Comparison of ENCODE assay signal across 8 cellular contexts in the genomic region with DNA sequence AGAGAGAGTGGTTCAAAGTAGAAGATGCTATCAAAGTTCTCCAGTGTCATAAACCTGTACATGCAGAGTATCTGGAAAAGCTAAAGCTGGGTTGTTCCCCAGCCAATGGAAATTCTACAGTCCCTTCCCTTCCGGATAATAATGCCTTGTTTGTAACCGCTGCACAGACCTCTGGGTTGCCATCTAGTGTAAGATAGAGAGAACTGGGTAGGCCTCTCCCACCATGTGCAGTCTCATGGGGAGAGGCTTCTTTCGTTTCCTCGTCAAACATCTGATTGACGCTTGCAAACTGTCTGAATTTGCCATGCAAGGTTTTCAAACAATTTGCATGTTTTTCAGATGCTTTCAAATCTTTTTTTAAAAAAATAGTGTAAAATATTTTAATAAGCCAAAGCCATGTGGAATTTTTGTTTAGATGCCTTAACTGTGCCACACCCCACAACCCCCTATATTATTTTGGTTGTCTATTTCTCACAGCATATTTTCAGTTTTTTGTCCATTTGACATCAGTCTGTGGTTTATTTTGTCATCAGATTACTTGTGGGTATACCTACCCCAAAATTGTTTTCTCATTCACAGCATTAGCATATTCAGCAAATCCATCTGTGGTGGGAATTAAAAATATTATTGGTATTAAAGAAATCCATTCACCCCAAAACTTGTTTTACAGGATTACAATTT. TPM values are rescaled to one million over a fixed set of nuclear protein-coding genes. Genes with fewer than 3 reads are reported as not detected.
A peak's percentile ranks its signal among the peaks of the same experiment; 100 is the strongest.
DNase-seq lines count a peak whose midpoint lies in the region; ATAC-seq and FAIRE-seq lines count a peak whose summit lies in the region.
"Not testable (repeated sequence)": the region's sequence is repeated elsewhere in the genome, so short reads cannot be mapped to it uniquely, and the experiment has no call there.

No MANE protein-coding gene starts in this region.

- not testable (repeated sequence) for DNase-seq in Karpas-422; activated naive CD8-positive, alpha-beta T cell treated with anti-CD3 and anti-CD28 coated beads, Interleukin-2, amount 50 U/mL, for 24 hours

- not testable (repeated sequence) for H3K9ac ChIP-seq in Karpas-422 (ENCODE audit: low read length)

- not testable (repeated sequence) for H3K79me2 ChIP-seq in Karpas-422 (ENCODE audit: low read length)

- H3K4me2 ChIP-seq in Karpas-422 (ENCODE audit: low read depth, low read length, poor library complexity, severe bottlenecking), result not testable (repeated sequence)

- not testable (repeated sequence) for H3K36me3 ChIP-seq in Karpas-422 (ENCODE audit: insufficient read depth, low read length)

- peak; percentile 51 for ATAC-seq in GM18508 (IDR thresholded peaks at IDR 0.05; ENCODE audit: insufficient read depth, unreplicated experiment)
- ATAC-seq in GM19463 (IDR thresholded peaks at IDR 0.05; ENCODE audit: unreplicated experiment), result peak; percentile 94
- peak; percentile 75 for ATAC-seq in HG02610 (IDR thresholded peaks at IDR 0.05; ENCODE audit: unreplicated experiment)
- ATAC-seq in HG03108 (IDR thresholded peaks at IDR 0.05; ENCODE audit: unreplicated experiment), result peak; percentile 76
- peak; percentile 98 for ATAC-seq in activated naive CD8-positive, alpha-beta T cell treated with anti-CD3 and anti-CD28 coated beads, Interleukin-2, amount 50 U/mL, for 24 hours
- peak; percentile 100 for ATAC-seq in stimulated activated memory B cell treated with anti-CD40 and anti-IgM and Interleukin-4, amounts not matched to agents 10 μg/mL and 1 μg/mL and 100 μg/mL, for 72 hours

- not testable (repeated sequence) for H3K4me1 Mint-ChIP-seq in activated naive CD8-positive, alpha-beta T cell treated with anti-CD3 and anti-CD28 coated beads, Interleukin-2, amount 50 U/mL, for 24 hours
- H3K4me1 Mint-ChIP-seq in stimulated activated memory B cell treated with anti-CD40 and anti-IgM and Interleukin-4, amounts not matched to agents 10 μg/mL and 1 μg/mL and 100 μg/mL, for 72 hours, result peaks cover 14% of the 10 kb centered on the region

- FAIRE-seq in islet of Langerhans (lab: Jason Lieb, UNC), result peak; percentile 100

- H2AFZ ChIP-seq in Karpas-422 (ENCODE audit: low read length), result not testable (repeated sequence)

- peaks cover 38% of the 10 kb centered on the region for H3K36me3 Mint-ChIP-seq in activated naive CD8-positive, alpha-beta T cell treated with anti-CD3 and anti-CD28 coated beads, Interleukin-2, amount 50 U/mL, for 24 hours (ENCODE audit: low read depth)
- peaks cover 39% of the 10 kb centered on the region for H3K36me3 Mint-ChIP-seq in stimulated activated memory B cell treated with anti-CD40 and anti-IgM and Interleukin-4, amounts not matched to agents 10 μg/mL and 1 μg/mL and 100 μg/mL, for 72 hours

- not testable (repeated sequence) for H3K4me1 ChIP-seq in Karpas-422 (ENCODE audit: low read length)

- not testable (repeated sequence) for H3K4me3 ChIP-seq in Karpas-422 (ENCODE audit: low read length)

- not testable (repeated sequence) for H3K9me3 ChIP-seq in Karpas-422 (ENCODE audit: low read length)

- not testable (repeated sequence) for H3K27me3 Mint-ChIP-seq in activated naive CD8-positive, alpha-beta T cell treated with anti-CD3 and anti-CD28 coated beads, Interleukin-2, amount 50 U/mL, for 24 hours; stimulated activated memory B cell treated with anti-CD40 and anti-IgM and Interleukin-4, amounts not matched to agents 10 μg/mL and 1 μg/mL and 100 μg/mL, for 72 hours

- H3K9me3 Mint-ChIP-seq in activated naive CD8-positive, alpha-beta T cell treated with anti-CD3 and anti-CD28 coated beads, Interleukin-2, amount 50 U/mL, for 24 hours; stimulated activated memory B cell treated with anti-CD40 and anti-IgM and Interleukin-4, amounts not matched to agents 10 μg/mL and 1 μg/mL and 100 μg/mL, for 72 hours: not testable (repeated sequence)

- not testable (repeated sequence) for H3K9me2 ChIP-seq in Karpas-422 (replicated peaks; ENCODE audit: insufficient read depth, low read length)

- H4K20me1 ChIP-seq in Karpas-422 (ENCODE audit: insufficient read depth, low read depth, low read length), result not testable (repeated sequence)

- H3K27ac ChIP-seq in Karpas-422 (ENCODE audit: low read length), result peak overlapping the region; percentile 39; the same call in 1 of the 2 replicates

- not testable (repeated sequence) for H3K27me3 ChIP-seq in Karpas-422 (ENCODE audit: low read length)

- H3K27ac Mint-ChIP-seq in activated naive CD8-positive, alpha-beta T cell treated with anti-CD3 and anti-CD28 coated beads, Interleukin-2, amount 50 U/mL, for 24 hours, result not testable (repeated sequence)
- peak overlapping the region; percentile 32 for H3K27ac Mint-ChIP-seq in stimulated activated memory B cell treated with anti-CD40 and anti-IgM and Interleukin-4, amounts not matched to agents 10 μg/mL and 1 μg/mL and 100 μg/mL, for 72 hours

- H3K4me3 Mint-ChIP-seq in activated naive CD8-positive, alpha-beta T cell treated with anti-CD3 and anti-CD28 coated beads, Interleukin-2, amount 50 U/mL, for 24 hours; stimulated activated memory B cell treated with anti-CD40 and anti-IgM and Interleukin-4, amounts not matched to agents 10 μg/mL and 1 μg/mL and 100 μg/mL, for 72 hours: not testable (repeated sequence)

RNA-seq across cellular contexts. Expression of gene NUDT4, which starts 21.6 kb away (rescaled TPM):
- 12.1 and 21.0 TPM in 2 replicates for total RNA-seq in Karpas-422 (2014; rRNA removed; shearing (Covaris generic); ENCODE audit: low replicate concordance)

RNA-seq across cellular contexts. Expression of gene UBE2N, which starts 42.4 kb away (rescaled TPM):
- total RNA-seq in Karpas-422 (2014; rRNA removed; shearing (Covaris generic); ENCODE audit: low replicate concordance), result 100 and 124 TPM in 2 replicates
